In genomic region chr14:95136631-95137030, GRCh38 we compare ENCODE assay signal across 17 cellular contexts. TPM values are rescaled to one million over a fixed set of nuclear protein-coding genes. Genes with fewer than 3 reads are reported as not detected.
DNase-seq lines count a peak whose midpoint lies in the region; ATAC-seq and TF ChIP-seq lines count a peak whose summit lies in the region.
"Had no signal": no experiment of that assay in that cellular context is flagged by ENCODE, and none has a peak within 500 bp of the region (broad histone marks: within the 10 kb centered on the region; RNA-seq: fewer than 3 reads in every experiment).

No MANE protein-coding gene starts in this region.

- peaks cover 18% of the 10 kb centered on the region for H3K4me1 Mint-ChIP-seq in endothelial cell (ENCODE audit: unreplicated experiment)

- H3K27ac Mint-ChIP-seq in endothelial cell (ENCODE audit: unreplicated experiment) = peak overlapping the region; percentile 49

- H2AFZ ChIP-seq in Karpas-422 (ENCODE audit: low read length) = no peak overlapping the region

- H4K20me1 ChIP-seq in Karpas-422 (ENCODE audit: insufficient read depth, low read depth, low read length) = 0 out of 2 replicates have a peak, but pooled peaks cover 3% of the 10 kb centered on the region

- peaks cover 95% of the 10 kb centered on the region for H3K79me2 ChIP-seq in Karpas-422 (ENCODE audit: low read length)

- H3K27me3 ChIP-seq in Karpas-422 (ENCODE audit: low read length) (no peaks in the 10 kb centered on the region), neutrophil (no peaks in the 10 kb centered on the region)
- H3K27me3 ChIP-seq: heart right ventricle, right atrium auricular region had no signal

- TF ChIP-seq CTCF in C4-2B (conservative IDR thresholded peaks at IDR 0.05) = no peak
- no peak for TF ChIP-seq CTCF in endothelial cell (IDR thresholded peaks at IDR 0.05; ENCODE audit: unreplicated experiment)
- TF ChIP-seq CTCF in neutrophil (IDR thresholded peaks at IDR 0.05) = no peak

- H3K27ac ChIP-seq in C4-2B (peak overlapping the region; percentile 22; the same call in 1 of the 2 replicates), Karpas-422 (ENCODE audit: low read length) (0 out of 2 replicates have a peak overlapping the region, but pooled peaks have one; percentile 19), neutrophil (peak overlapping the region; percentile 49)
- H3K27ac ChIP-seq: right atrium auricular region had no signal

- H3K36me3 ChIP-seq in Karpas-422 (ENCODE audit: insufficient read depth, low read length) (peaks cover 44% of the 10 kb centered on the region), neutrophil (peaks cover 16% of the 10 kb centered on the region)

- no peaks in the 10 kb centered on the region for H3K9me2 ChIP-seq in Karpas-422 (replicated peaks; ENCODE audit: insufficient read depth, low read length)

- no peak overlapping the region for H3K4me2 ChIP-seq in Karpas-422 (ENCODE audit: low read depth, low read length, poor library complexity, severe bottlenecking)

- no peak overlapping the region for H3K9ac ChIP-seq in Karpas-422 (ENCODE audit: low read length)

- no peak overlapping the region for H3K4me3 ChIP-seq in Karpas-422 (ENCODE audit: low read length)
- H3K4me3 ChIP-seq in neutrophil (ENCODE audit: low read depth in 1 of 2, low read length in 1 of 2) = no peak overlapping the region
- H3K4me3 ChIP-seq: heart right ventricle, K562, right atrium auricular region had no signal

- intact Hi-C loops in posterior cingulate gyrus (cut with DNase I) = no loop called here

- ATAC-seq in HG03280 (IDR thresholded peaks at IDR 0.05; ENCODE audit: unreplicated experiment) = no peak
- ATAC-seq: heart right ventricle, K562 had no signal

- no peaks in the 10 kb centered on the region for H3K9me3 ChIP-seq in Karpas-422 (ENCODE audit: low read length)
- H3K9me3 ChIP-seq in neutrophil = no peaks in the 10 kb centered on the region
- H3K9me3 ChIP-seq: right atrium auricular region had no signal

- no peaks in the 10 kb centered on the region for H3K9me3 Mint-ChIP-seq in endothelial cell (ENCODE audit: unreplicated experiment)

- H3K4me1 ChIP-seq in Karpas-422 (ENCODE audit: low read length) = peaks cover 32% of the 10 kb centered on the region
- peaks cover 0 to 8% of the 10 kb centered on the region in 2 experiments for H3K4me1 ChIP-seq in neutrophil (ENCODE audit: control insufficient read depth in 1 of 2, insufficient read depth in 1 of 2, low read depth in 1 of 2, low read length in 1 of 2)

- no peaks in the 10 kb centered on the region for H3K27me3 Mint-ChIP-seq in endothelial cell (ENCODE audit: unreplicated experiment)

- H3K4me3 Mint-ChIP-seq in endothelial cell (ENCODE audit: unreplicated experiment) = no peak overlapping the region

- H3K36me3 Mint-ChIP-seq in endothelial cell (ENCODE audit: low read depth, unreplicated experiment) = no peaks in the 10 kb centered on the region

- DNase-seq in Karpas-422 (no peak), endothelial cell (ENCODE audit: low spot score) (no peak), DMS53 (lab: John Stamatoyannopoulos, UW) (no peak), posterior cingulate gyrus (no peak), NCI-H446 treated with DMSO at 0.1 percent for 48 hours (lab: John Stamatoyannopoulos, UW) (no peak)
- DNase-seq: activated CD4-positive, CD25-positive, alpha-beta regulatory T cell treated with anti-CD3 and anti-CD28 coated beads, Interleukin-2, amount 50 U/mL, for 72 hours; activated naive CD4-positive, alpha-beta T cell; AML-193; DMS 273 treated with DMSO at 0.1 percent for 48 hours; heart right ventricle; NCI-H1048; nucleus accumbens had no signal

RNA-seq across cellular contexts. Expression of gene DICER1, which starts 20.7 kb away (rescaled TPM):
- total RNA-seq in Karpas-422 (2014; rRNA removed; shearing (Covaris generic); ENCODE audit: low replicate concordance) = 117 and 314 TPM in 2 replicates
- 69.2 TPM for total RNA-seq in endothelial cell (ENCODE audit: unreplicated experiment)
